Comparison of ENCODE assay signal across 18 cellular contexts in genomic region chr17:18963126-18964017, GRCh38. TPM values are rescaled to one million over a fixed set of nuclear protein-coding genes. Genes with fewer than 3 reads are reported as not detected.
A peak's percentile ranks its signal among the peaks of the same experiment; 100 is the strongest.
DNase-seq lines count a peak whose midpoint lies in the region; ATAC-seq, FAIRE-seq and TF ChIP-seq lines count a peak whose summit lies in the region.
"Had no signal": no experiment of that assay in that cellular context is flagged by ENCODE, and none has a peak within 500 bp of the region (broad histone marks: within the 10 kb centered on the region; RNA-seq: fewer than 3 reads in every experiment).

No MANE protein-coding gene starts in this region.

- H3K4me1 Mint-ChIP-seq in type B pancreatic cell (ENCODE audit: unreplicated experiment) = peaks cover 27% of the 10 kb centered on the region

- WGBS in right cardiac atrium = 87% methylated on average over 23 of the region's 23 CpGs
- 88 to 92% methylated on average over 23 of the region's 23 CpGs for WGBS in heart right ventricle, 2 donors

- no peaks in the 10 kb centered on the region for H3K9me3 ChIP-seq in right cardiac atrium (ENCODE audit: control insufficient read depth, low read length)
- H3K9me3 ChIP-seq in heart right ventricle = no peaks in the 10 kb centered on the region
- H3K9me3 ChIP-seq in kidney (ENCODE audit: control insufficient read depth in 1 of 2, low read length in 2 of 2) = no peaks in the 10 kb centered on the region
- H3K9me3 ChIP-seq: lower lobe of right lung, upper lobe of left lung had no signal

- peak overlapping the region; percentile 84 for H3K27ac Mint-ChIP-seq in type B pancreatic cell

- no peak overlapping the region for H3K27ac ChIP-seq in right cardiac atrium (ENCODE audit: low read length)
- H3K27ac ChIP-seq in heart right ventricle = no peak overlapping the region
- no peak overlapping the region for H3K27ac ChIP-seq in kidney (ENCODE audit: low read depth in 2 of 2, low read length in 2 of 2)
- H3K27ac ChIP-seq: lower lobe of right lung, upper lobe of left lung had no signal

- H3K9ac ChIP-seq in kidney (ENCODE audit: low read length in 2 of 2) = no peak overlapping the region

- H3K4me1 ChIP-seq in right cardiac atrium (ENCODE audit: control insufficient read depth, insufficient read depth, low read length) (no peaks in the 10 kb centered on the region), heart right ventricle (peaks cover 0 to 7% (median 0%) of the 10 kb centered on the region in 9 donors), kidney (ENCODE audit: control insufficient read depth in 1 of 2, insufficient read depth in 1 of 2, low read depth in 1 of 2, low read length in 2 of 2) (peaks cover 0 to 3% of the 10 kb centered on the region in 2 donors)

- no peak for FAIRE-seq in RCC 7860 (lab: Jason Lieb, UNC)
- FAIRE-seq in kidney (lab: Jason Lieb, UNC) = no peak
- FAIRE-seq: TTC549 had no signal

- no peaks in the 10 kb centered on the region for H3K36me3 Mint-ChIP-seq in type B pancreatic cell

- no peaks in the 10 kb centered on the region for H3K9me3 Mint-ChIP-seq in type B pancreatic cell
- H3K9me3 Mint-ChIP-seq: nephron had no signal

- H3K36me3 ChIP-seq in heart right ventricle = no peaks in the 10 kb centered on the region
- peaks cover 2 to 6% of the 10 kb centered on the region in 2 donors for H3K36me3 ChIP-seq in kidney (ENCODE audit: control insufficient read depth in 1 of 2, insufficient read depth in 2 of 2, low read length in 2 of 2)
- H3K36me3 ChIP-seq: lower lobe of right lung, upper lobe of left lung had no signal

- H3K4me3 ChIP-seq in right cardiac atrium (ENCODE audit: low read length) (no peak overlapping the region), heart right ventricle (no peak overlapping the region), kidney (ENCODE audit: low read length in 2 of 2) (no peak overlapping the region)
- H3K4me3 ChIP-seq: lower lobe of right lung, upper lobe of left lung had no signal

- intact Hi-C loops in right cardiac atrium (cut with DNase I) (loop anchor here in 1 of 4 donors (5.0 kb wide), 1 partner anchor 49 kb away; no protein-coding TSS in a partner anchor), heart right ventricle (cut with DNase I) (no loop called here), kidney (cut with DNase I) (no loop called here)

- H3K27me3 ChIP-seq in right cardiac atrium (ENCODE audit: control insufficient read depth, insufficient read depth) (no peaks in the 10 kb centered on the region), heart right ventricle (no peaks in the 10 kb centered on the region)
- H3K27me3 ChIP-seq: upper lobe of left lung had no signal

- peak in 2 of 3 donors; percentile 16 to 49 for DNase-seq in right cardiac atrium
- DNase-seq in heart right ventricle = no peak
- DNase-seq in RCC 7860 (ENCODE audit: low spot score) = peak; percentile 58
- DNase-seq in kidney = peak; percentile 54
- no peak for DNase-seq in type B pancreatic cell (ENCODE audit: extremely low spot score, unreplicated experiment)
- no peak for DNase-seq in activated CD4-positive, CD25-positive, alpha-beta regulatory T cell (lab: John Stamatoyannopoulos, UW)
- no peak for DNase-seq in activated T-cell treated with anti-CD3 and anti-CD28 coated beads, Interleukin-2, amount 50 U/mL, for 1 hour
- DNase-seq: AML-193; DMS 273 treated with DMSO at 0.1 percent for 48 hours; lower lobe of right lung; NCI-H1417 treated with DMSO at 0.1 percent for 48 hours; NCI-H226; stimulated activated CD4-positive, alpha-beta T cell treated with anti-CD3 and anti-CD28 coated beads, Interleukin-2, amount 100 ng/mL, for 48 hours; upper lobe of left lung had no signal

- H3K4me3 Mint-ChIP-seq in type B pancreatic cell = no peak overlapping the region
- H3K4me3 Mint-ChIP-seq: nephron had no signal

- TF ChIP-seq CTCF in heart right ventricle (IDR thresholded peaks at IDR 0.05) (no peak), kidney (IDR thresholded peaks at IDR 0.05; ENCODE audit: borderline replicate concordance, extremely low read depth, insufficient read depth) (no peak), type B pancreatic cell (conservative IDR thresholded peaks at IDR 0.05) (no peak)

- H3K27me3 Mint-ChIP-seq in type B pancreatic cell = peaks cover 3% of the 10 kb centered on the region

- ATAC-seq in right cardiac atrium = no peak
- no peak for ATAC-seq in heart right ventricle
- no peak for ATAC-seq in HG03354 (IDR thresholded peaks at IDR 0.05; ENCODE audit: poor library complexity, severe bottlenecking, unreplicated experiment)
- ATAC-seq: lower lobe of right lung had no signal

RNA-seq across cellular contexts. Expression of gene SLC5A10, which starts 11.4 kb away (rescaled TPM):
- 1 to 10 TPM in 2 of 4 donors, under 1 TPM in 2; 0.17 to 2.3 (median 1.3) TPM for total RNA-seq in right cardiac atrium
- 0.61 TPM for polyA plus RNA-seq in right cardiac atrium
- total RNA-seq in heart right ventricle = under 1 TPM in 4 of 10 donors, not detected in 6; 0.09 to 0.19 (median 0.12) TPM
- polyA plus RNA-seq in heart right ventricle = under 1 TPM; 0.06 to 0.07 TPM
- total RNA-seq in kidney = 9.7 TPM
- 16.5 TPM for polyA plus RNA-seq in kidney (ENCODE audit: insufficient read depth, low read depth, low replicate concordance)
- total RNA-seq in type B pancreatic cell (ENCODE audit: low replicate concordance) = 0.19 TPM in 1 of 2 replicates, not detected in the other
- total RNA-seq: dermis microvascular lymphatic vessel endothelial cell, lower lobe of right lung, upper lobe of left lung had no signal

RNA-seq across cellular contexts. Expression of gene FAM83G, which starts 41.2 kb away (rescaled TPM):
- total RNA-seq in right cardiac atrium (10 to 100 TPM; 27.7 to 40.2 (median 30.3) TPM), heart right ventricle (1 to 10 TPM in 9 of 10 donors, under 1 TPM in 1; 0.96 to 4.0 (median 1.7) TPM), kidney (8.0 TPM), type B pancreatic cell (ENCODE audit: low replicate concordance) (8.3 and 18.5 TPM in 2 replicates)
- polyA plus RNA-seq in right cardiac atrium (18.7 TPM), heart right ventricle (1 to 10 TPM; 1.1 to 5.5 TPM), kidney (ENCODE audit: insufficient read depth, low read depth, low replicate concordance) (4.9 TPM)

Comparison
In these comparisons a context has a peak if more than half of its experiments do, and no peak if none do; other contexts are left out.
1. DNase-seq: peak in right cardiac atrium (2 of 3), RCC 7860 (single experiment) and kidney (single experiment); none in heart right ventricle (0 of 2), type B pancreatic cell (single experiment), activated CD4-positive, CD25-positive, alpha-beta regulatory T cell (0 of 4) and activated T-cell treated with anti-CD3 and anti-CD28 coated beads, Interleukin-2, amount 50 U/mL, for 1 hour (single experiment).